8 cellular contexts compared by ENCODE assay signal in the genomic region with DNA sequence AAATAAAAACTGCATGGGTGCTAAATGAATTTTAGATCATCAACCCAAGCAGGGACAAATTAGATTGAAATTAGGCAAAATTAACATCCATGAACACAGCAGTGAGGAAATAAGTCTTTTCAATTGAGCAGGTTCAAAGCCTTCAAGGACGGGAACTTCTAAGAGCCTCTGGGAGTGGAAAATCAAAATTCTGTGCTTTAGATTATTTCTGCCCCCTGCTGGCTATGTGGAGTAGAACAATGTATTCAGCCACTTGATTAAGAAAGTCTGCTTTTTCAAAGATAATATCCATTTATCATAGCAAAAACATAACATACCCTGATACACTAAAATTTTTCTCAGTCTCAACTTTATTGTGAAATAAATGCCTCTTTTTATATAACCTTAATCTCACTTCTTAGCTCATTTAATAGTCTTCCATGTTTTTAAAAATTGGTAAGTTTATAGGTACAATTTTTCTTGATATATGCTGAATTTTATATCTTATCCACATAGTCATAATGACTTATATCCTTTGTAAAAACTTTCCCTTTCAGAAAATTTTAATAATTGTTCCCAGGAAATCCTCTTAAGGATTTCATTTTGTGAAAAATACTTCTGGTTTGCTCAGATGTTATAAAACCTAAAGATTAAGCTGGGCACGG. TPM values are rescaled to one million over a fixed set of nuclear protein-coding genes. Genes with fewer than 3 reads are reported as not detected.
DNase-seq lines count a peak whose midpoint lies in the region; ATAC-seq and TF ChIP-seq lines count a peak whose summit lies in the region.

No MANE protein-coding gene starts in this region.

- no peak for TF ChIP-seq POLR2A in Peyer's patch (IDR thresholded peaks at IDR 0.05)

- ATAC-seq in activated naive CD8-positive, alpha-beta T cell treated with anti-CD3 and anti-CD28 coated beads, Interleukin-2, amount 50 U/mL, for 24 hours, result no peak
- ATAC-seq in left cardiac atrium, result peak; percentile 44 to 49
- ATAC-seq in sciatic nerve, result peak; percentile 71
- no peak for ATAC-seq in HG02759 (IDR thresholded peaks at IDR 0.05; ENCODE audit: unreplicated experiment)
- ATAC-seq in GM21423 (IDR thresholded peaks at IDR 0.05; ENCODE audit: unreplicated experiment), result no peak

- no peak overlapping the region for H3K27ac Mint-ChIP-seq in activated naive CD8-positive, alpha-beta T cell treated with anti-CD3 and anti-CD28 coated beads, Interleukin-2, amount 50 U/mL, for 24 hours

- H3K9me3 ChIP-seq in Peyer's patch, result no peaks in the 10 kb centered on the region

- intact Hi-C loops in left cardiac atrium (cut with DNase I) (loop anchor here in 1 of 2 donors (2.0 to 10.0 kb wide), 3 partner anchors 55 to 313 kb away; a partner anchor contains a TSS), sciatic nerve (cut with DNase I) (loop anchor here (5.0 kb wide), 1 partner anchor 312 kb away; a partner anchor contains a TSS)

- DNase-seq in EL (peak; percentile 59), LoVo (ENCODE audit: low spot score) (peak; percentile 69), Peyer's patch (peak in 2 of 3 donors; percentile 56 to 72), left cardiac atrium (peak; percentile 34), sciatic nerve (ENCODE audit: low spot score) (no peak)
- peak; percentile 45 for DNase-seq in activated naive CD8-positive, alpha-beta T cell treated with anti-CD3 and anti-CD28 coated beads, Interleukin-2, amount 50 U/mL, for 24 hours

- no peaks in the 10 kb centered on the region for H3K27me3 ChIP-seq in Peyer's patch

- H3K9me3 Mint-ChIP-seq in activated naive CD8-positive, alpha-beta T cell treated with anti-CD3 and anti-CD28 coated beads, Interleukin-2, amount 50 U/mL, for 24 hours, result no peaks in the 10 kb centered on the region

- H3K36me3 Mint-ChIP-seq in activated naive CD8-positive, alpha-beta T cell treated with anti-CD3 and anti-CD28 coated beads, Interleukin-2, amount 50 U/mL, for 24 hours (ENCODE audit: low read depth), result peaks cover 6% of the 10 kb centered on the region

- peak; percentile 61 to 93 (median 81) for TF ChIP-seq CTCF in Peyer's patch (IDR thresholded peaks at IDR 0.05)

- H3K27ac ChIP-seq in Peyer's patch, result no peak overlapping the region

- H3K4me3 ChIP-seq in Peyer's patch, result no peak overlapping the region

- peaks cover 0 to 6% (median 0%) of the 10 kb centered on the region in 3 donors for H3K36me3 ChIP-seq in Peyer's patch

- H3K4me1 Mint-ChIP-seq in activated naive CD8-positive, alpha-beta T cell treated with anti-CD3 and anti-CD28 coated beads, Interleukin-2, amount 50 U/mL, for 24 hours, result peaks cover 3% of the 10 kb centered on the region

- H3K27me3 Mint-ChIP-seq in activated naive CD8-positive, alpha-beta T cell treated with anti-CD3 and anti-CD28 coated beads, Interleukin-2, amount 50 U/mL, for 24 hours, result no peaks in the 10 kb centered on the region

- no peak overlapping the region for H3K4me3 Mint-ChIP-seq in activated naive CD8-positive, alpha-beta T cell treated with anti-CD3 and anti-CD28 coated beads, Interleukin-2, amount 50 U/mL, for 24 hours

- no peaks in the 10 kb centered on the region for H3K4me1 ChIP-seq in Peyer's patch

RNA-seq across cellular contexts. Expression of a gene that starts 28.1 kb away (rescaled TPM):
- total RNA-seq in Peyer's patch, result 10 to 100 TPM; 20.3 to 92.4 (median 26.2) TPM
- total RNA-seq in left cardiac atrium, result 10 to 100 TPM; 26.1 to 32.4 TPM
- total RNA-seq in sciatic nerve, result 37.0 TPM

Comparison
In these comparisons a context has a peak if more than half of its experiments do, and no peak if none do; other contexts are left out.
1. ATAC-seq: peak in left cardiac atrium (2 of 2) and sciatic nerve (single experiment); none in activated naive CD8-positive, alpha-beta T cell treated with anti-CD3 and anti-CD28 coated beads, Interleukin-2, amount 50 U/mL, for 24 hours (single experiment), HG02759 (single experiment) and GM21423 (single experiment).